ENCODE assay signal across 29 cellular contexts in genomic region chr1:5903680-5904079, GRCh38.
"Had no signal": no experiment of that assay in that cellular context is flagged by ENCODE, and none has a peak within 500 bp of the region (broad histone marks: within the 10 kb centered on the region; RNA-seq: fewer than 3 reads in every experiment).

No MANE protein-coding gene starts in this region.

- H3K4me1 ChIP-seq: left ventricle myocardium inferior, neural progenitor cell, parathyroid adenoma, right atrium auricular region, right lobe of liver, stomach, tibial artery, upper lobe of right lung had no signal

- FAIRE-seq: urothelium cell line had no signal

- H3K4me3 Mint-ChIP-seq: mesothelial cell of epicardium; naive B cell; natural killer cell; nephron progenitor cell; neural progenitor cell; stimulated activated naive B cell treated with anti-CD40 and anti-IgM and Interleukin-4, amounts not matched to agents 10 μg/mL and 1 μg/mL and 100 μg/mL, for 72 hours had no signal

- H3K9me3 ChIP-seq: left ventricle myocardium inferior, neutrophil, right atrium auricular region, right lobe of liver, stomach, thoracic aorta, tibial artery, upper lobe of right lung had no signal

- DNase-seq: islet precursor cell; left ventricle myocardium inferior; mesendoderm; naive B cell; natural killer cell; nephron progenitor cell; occipital lobe; stimulated activated CD4-positive, alpha-beta T cell treated with anti-CD3 and anti-CD28 coated beads, Interleukin-12 subunit alpha, Interleukin-12 subunit beta, amount 100 ng/mL, for 4 hours; stimulated activated CD4-positive, alpha-beta T cell treated with anti-CD3 and anti-CD28 coated beads, Interleukin-15, amount 100 ng/mL, for 24 hours; stimulated activated CD4-positive, alpha-beta T cell treated with anti-CD3 and anti-CD28 coated beads, Interleukin-2, amount 100 ng/mL, for 24 hours; stimulated activated CD4-positive, alpha-beta T cell treated with anti-CD3 and anti-CD28 coated beads, Interleukin-4, amount 100 ng/mL, for 1 hour; stimulated activated naive B cell treated with anti-CD40 and anti-IgM and Interleukin-4, amounts not matched to agents 10 μg/mL and 1 μg/mL and 100 μg/mL, for 72 hours; stimulated activated naive CD8-positive, alpha-beta T cell treated with anti-CD3 and anti-CD28 coated beads, Interleukin-15, Interleukin-2, amounts not matched to agents 100 U/mL and 50 U/mL, for 24 hours; trophoblast cell; upper lobe of right lung had no signal

- H3K36me3 ChIP-seq: neural progenitor cell, right lobe of liver had no signal

- H3K27ac Mint-ChIP-seq: mesothelial cell of epicardium; naive B cell; natural killer cell; nephron progenitor cell; neural progenitor cell; progenitor cell of endocrine pancreas; stimulated activated naive B cell treated with anti-CD40 and anti-IgM and Interleukin-4, amounts not matched to agents 10 μg/mL and 1 μg/mL and 100 μg/mL, for 72 hours had no signal

- H3K4me3 ChIP-seq: hepatocyte, left ventricle myocardium inferior, lung, neural progenitor cell, right atrium auricular region, right lobe of liver, smooth muscle cell, stomach, thoracic aorta, tibial artery, upper lobe of right lung had no signal

- H3K27ac ChIP-seq: hepatocyte, left ventricle myocardium inferior, neural progenitor cell, neutrophil, parathyroid adenoma, right atrium auricular region, right lobe of liver, stomach, thoracic aorta, tibial artery, upper lobe of right lung had no signal

- ATAC-seq: natural killer cell; right lobe of liver; stimulated activated naive B cell treated with anti-CD40 and anti-IgM and Interleukin-4, amounts not matched to agents 10 μg/mL and 1 μg/mL and 100 μg/mL, for 72 hours; stimulated activated naive CD8-positive, alpha-beta T cell treated with anti-CD3 and anti-CD28 coated beads, Interleukin-15, Interleukin-2, amounts not matched to agents 100 U/mL and 50 U/mL, for 24 hours; upper lobe of right lung had no signal

- H3K4me1 Mint-ChIP-seq: mesothelial cell of epicardium; naive B cell; stimulated activated naive B cell treated with anti-CD40 and anti-IgM and Interleukin-4, amounts not matched to agents 10 μg/mL and 1 μg/mL and 100 μg/mL, for 72 hours had no signal

- H3K9me3 Mint-ChIP-seq: mesothelial cell of epicardium; naive B cell; natural killer cell; nephron progenitor cell; neural progenitor cell; stimulated activated naive B cell treated with anti-CD40 and anti-IgM and Interleukin-4, amounts not matched to agents 10 μg/mL and 1 μg/mL and 100 μg/mL, for 72 hours had no signal

- H3K27me3 ChIP-seq: hepatocyte, neutrophil, right atrium auricular region, right lobe of liver, stomach, tibial artery, upper lobe of right lung had no signal

- H3K36me3 Mint-ChIP-seq: naive B cell, natural killer cell had no signal

- H3K27me3 Mint-ChIP-seq: naive B cell; progenitor cell of endocrine pancreas; stimulated activated naive B cell treated with anti-CD40 and anti-IgM and Interleukin-4, amounts not matched to agents 10 μg/mL and 1 μg/mL and 100 μg/mL, for 72 hours had no signal
